ENCODE assay signal across 21 cellular contexts in genomic region chr9:137716694-137717287, GRCh38.
DNase-seq lines count a peak whose midpoint lies in the region; ATAC-seq and TF ChIP-seq lines count a peak whose summit lies in the region.
"Had no signal": no experiment of that assay in that cellular context is flagged by ENCODE, and none has a peak within 500 bp of the region (broad histone marks: within the 10 kb centered on the region; RNA-seq: fewer than 3 reads in every experiment).

No MANE protein-coding gene starts in this region.

- DNase-seq in T-helper 2 cell treated with Interferon-gamma antibody and Interleukin-4, amounts not matched to agents 5 μg/mL and 100 μg/mL, for 36 hours (ENCODE audit: low spot score), result no peak
- DNase-seq in T-helper 2 cell, result no peak
- DNase-seq in GM06990 (ENCODE audit: extremely low read depth, insufficient read length), result peak; percentile 44
- no peak for DNase-seq in activated naive CD8-positive, alpha-beta T cell treated with anti-CD3 and anti-CD28 coated beads for 36 hours
- DNase-seq in neural crest cell (ENCODE audit: low read depth, low spot score), result no peak
- no peak for DNase-seq in aorta
- no peak for DNase-seq in left colon
- no peak for DNase-seq in activated CD4-positive, CD25-positive, alpha-beta regulatory T cell treated with anti-CD3 and anti-CD28 coated beads, Interleukin-2, amount 50 U/mL, for 72 hours
- DNase-seq: activated CD4-positive, alpha-beta T cell treated with anti-CD3 and anti-CD28 coated beads, Interleukin-2, amount 50 U/mL, for 48 hours; activated gamma-delta T cell; colonic mucosa; DMS79 treated with DMSO at 0.1 percent for 48 hours; Kasumi-1; NCI-H1092 treated with DMSO at 0.1 percent for 48 hours; NCI-H526; OCI-M1; stimulated activated CD4-positive, alpha-beta T cell treated with anti-CD3 and anti-CD28 coated beads, Interleukin-4, amount 100 ng/mL, for 4 hours; stimulated activated CD8-positive, alpha-beta memory T cell treated with anti-CD3 and anti-CD28 coated beads, Interleukin-4, amount 100 ng/mL, for 48 hours; tibial artery had no signal

- intact Hi-C loops in aorta (cut with DNase I), result no loop called here
- intact Hi-C loops in left colon (cut with DNase I, micrococcal nuclease), result no loop called here

- no peaks in the 10 kb centered on the region for H3K9me3 ChIP-seq in aorta (ENCODE audit: control insufficient read depth, low read length)
- H3K9me3 ChIP-seq: colonic mucosa, tibial artery had no signal

- H3K4me3 Mint-ChIP-seq in T-helper 2 cell treated with Interferon-gamma antibody and Interleukin-4, amounts not matched to agents 5 μg/mL and 100 μg/mL, for 36 hours, result no peak overlapping the region
- peak overlapping the region; percentile 40 for H3K4me3 Mint-ChIP-seq in activated naive CD8-positive, alpha-beta T cell treated with anti-CD3 and anti-CD28 coated beads for 36 hours
- H3K4me3 Mint-ChIP-seq in neural crest cell, result peak overlapping the region; percentile 57

- H3K27me3 Mint-ChIP-seq in T-helper 2 cell treated with Interferon-gamma antibody and Interleukin-4, amounts not matched to agents 5 μg/mL and 100 μg/mL, for 36 hours (ENCODE audit: low read depth), result peaks cover 2% of the 10 kb centered on the region
- no peaks in the 10 kb centered on the region for H3K27me3 Mint-ChIP-seq in activated naive CD8-positive, alpha-beta T cell treated with anti-CD3 and anti-CD28 coated beads for 36 hours
- peaks cover 3% of the 10 kb centered on the region for H3K27me3 Mint-ChIP-seq in neural crest cell (ENCODE audit: low read depth)

- H3K27me3 ChIP-seq in GM06990 (replicated peaks; ENCODE audit: control insufficient read depth, insufficient read depth, low read length) (no peaks in the 10 kb centered on the region), aorta (ENCODE audit: control insufficient read depth in 1 of 2, insufficient read depth in 2 of 2, low read length in 1 of 2) (no peaks in the 10 kb centered on the region)
- H3K27me3 ChIP-seq: colonic mucosa, left lung, SJSA1, tibial artery had no signal

- peaks cover 19% of the 10 kb centered on the region for H3K4me1 Mint-ChIP-seq in T-helper 2 cell treated with Interferon-gamma antibody and Interleukin-4, amounts not matched to agents 5 μg/mL and 100 μg/mL, for 36 hours (ENCODE audit: low read depth)
- H3K4me1 Mint-ChIP-seq in activated naive CD8-positive, alpha-beta T cell treated with anti-CD3 and anti-CD28 coated beads for 36 hours, result peaks cover 16% of the 10 kb centered on the region
- peaks cover 10% of the 10 kb centered on the region for H3K4me1 Mint-ChIP-seq in neural crest cell

- H3K27ac Mint-ChIP-seq in T-helper 2 cell treated with Interferon-gamma antibody and Interleukin-4, amounts not matched to agents 5 μg/mL and 100 μg/mL, for 36 hours, result peak overlapping the region; percentile 62
- H3K27ac Mint-ChIP-seq in activated naive CD8-positive, alpha-beta T cell treated with anti-CD3 and anti-CD28 coated beads for 36 hours, result peak overlapping the region; percentile 29
- peak overlapping the region; percentile 67 for H3K27ac Mint-ChIP-seq in neural crest cell (ENCODE audit: unreplicated experiment)

- peaks cover 31% of the 10 kb centered on the region for H3K9me3 Mint-ChIP-seq in T-helper 2 cell treated with Interferon-gamma antibody and Interleukin-4, amounts not matched to agents 5 μg/mL and 100 μg/mL, for 36 hours
- peaks cover 32% of the 10 kb centered on the region for H3K9me3 Mint-ChIP-seq in activated naive CD8-positive, alpha-beta T cell treated with anti-CD3 and anti-CD28 coated beads for 36 hours
- H3K9me3 Mint-ChIP-seq in neural crest cell, result peaks cover 19% of the 10 kb centered on the region

- no peak overlapping the region for H3K4me3 ChIP-seq in GM06990 (replicated peaks; ENCODE audit: low read depth, low read length)
- no peak overlapping the region for H3K4me3 ChIP-seq in aorta (ENCODE audit: low read length in 2 of 2)
- H3K4me3 ChIP-seq: colonic mucosa, left lung, SJSA1, tibial artery had no signal

- no peak overlapping the region for H3K27ac ChIP-seq in aorta (ENCODE audit: low read depth in 1 of 2, low read length in 2 of 2)
- H3K27ac ChIP-seq: colonic mucosa, SJSA1, tibial artery had no signal

- peaks cover 15% of the 10 kb centered on the region for H3K36me3 ChIP-seq in GM06990 (ENCODE audit: control insufficient read depth, insufficient read depth, low read length)
- peaks cover 0 to 2% of the 10 kb centered on the region in 2 donors for H3K36me3 ChIP-seq in aorta (ENCODE audit: control insufficient read depth in 1 of 2, insufficient read depth in 2 of 2, low read length in 1 of 2)
- H3K36me3 ChIP-seq: colonic mucosa had no signal

- H3K4me1 ChIP-seq in aorta (ENCODE audit: control insufficient read depth in 1 of 2, insufficient read depth in 2 of 2, low read length in 2 of 2), result no peaks in the 10 kb centered on the region
- H3K4me1 ChIP-seq: colonic mucosa, left lung, SJSA1, tibial artery had no signal

- peaks cover 78% of the 10 kb centered on the region for H3K36me3 Mint-ChIP-seq in T-helper 2 cell treated with Interferon-gamma antibody and Interleukin-4, amounts not matched to agents 5 μg/mL and 100 μg/mL, for 36 hours (ENCODE audit: low read depth)
- H3K36me3 Mint-ChIP-seq in activated naive CD8-positive, alpha-beta T cell treated with anti-CD3 and anti-CD28 coated beads for 36 hours, result peaks cover 83% of the 10 kb centered on the region
- peaks cover 56% of the 10 kb centered on the region for H3K36me3 Mint-ChIP-seq in neural crest cell (ENCODE audit: low read depth)

- TF ChIP-seq CTCF in GM06990 (IDR thresholded peaks at IDR 0.05; ENCODE audit: insufficient read depth, low read length, poor library complexity, severe bottlenecking) (no peak), neural crest cell (conservative IDR thresholded peaks at IDR 0.05) (no peak)

- ATAC-seq in aorta (ENCODE audit: low FRiP score), result no peak
- no peak for ATAC-seq in left colon
- ATAC-seq: left lung had no signal

- 96 to 97% methylated on average over 25 of the region's 25 CpGs for WGBS in aorta, 2 donors
